In genomic region chr18:9869713-9870430, GRCh38 we compare ENCODE assay signal across 9 cellular contexts. TPM values are rescaled to one million over a fixed set of nuclear protein-coding genes. Genes with fewer than 3 reads are reported as not detected.
A peak's percentile ranks its signal among the peaks of the same experiment; 100 is the strongest.
DNase-seq lines count a peak whose midpoint lies in the region; ATAC-seq lines count a peak whose summit lies in the region.
"Had no signal": no experiment of that assay in that cellular context is flagged by ENCODE, and none has a peak within 500 bp of the region (broad histone marks: within the 10 kb centered on the region; RNA-seq: fewer than 3 reads in every experiment).

No MANE protein-coding gene starts in this region.

- no peak overlapping the region for H3K27ac Mint-ChIP-seq in activated CD8-positive, alpha-beta memory T cell treated with anti-CD3 and anti-CD28 coated beads, Interleukin-2, amount 10 ng/mL, durations not matched to agents 7 days and 5 days

- CTCF ChIA-PET in activated CD8-positive, alpha-beta memory T cell treated with anti-CD3 and anti-CD28 coated beads, Interleukin-2, amount 10 ng/mL, durations not matched to agents 7 days and 5 days (lab: Charles Lee) = interaction anchor here (1.0 to 1.1 kb wide), 2 partner anchors 9 to 10 kb away, joined by 3 to 4 read pairs; no protein-coding TSS in a partner anchor

- no peak for DNase-seq in activated CD8-positive, alpha-beta memory T cell treated with anti-CD3 and anti-CD28 coated beads, Interleukin-2, amount 10 ng/mL, durations not matched to agents 7 days and 5 days
- DNase-seq in activated CD8-positive, alpha-beta memory T cell treated with anti-CD3 and anti-CD28 coated beads for 24 hours = no peak
- DNase-seq in HT1080 (ENCODE audit: low read depth) = peak; percentile 68
- DNase-seq in adipocyte (ENCODE audit: low read depth) = peak; percentile 78
- no peak for DNase-seq in stimulated activated CD4-positive, alpha-beta T cell treated with anti-CD3 and anti-CD28 coated beads, Interleukin-2, amount 100 ng/mL, for 48 hours
- no peak for DNase-seq in G401 (ENCODE audit: low spot score)
- DNase-seq in NCI-H748 (lab: John Stamatoyannopoulos, UW; ENCODE audit: unreplicated experiment) = no peak

- H3K9me3 ChIP-seq in adipocyte (ENCODE audit: control insufficient read depth, low read length) = peaks cover 11% of the 10 kb centered on the region
- peaks cover 20% of the 10 kb centered on the region for H3K9me3 ChIP-seq in mesodermal cell (ENCODE audit: control insufficient read depth, low read length)

- ATAC-seq in activated CD8-positive, alpha-beta memory T cell treated with anti-CD3 and anti-CD28 coated beads, Interleukin-2, amount 10 ng/mL, durations not matched to agents 7 days and 5 days = peak; percentile 16

- no peak overlapping the region for H3K4me3 Mint-ChIP-seq in activated CD8-positive, alpha-beta memory T cell treated with anti-CD3 and anti-CD28 coated beads, Interleukin-2, amount 10 ng/mL, durations not matched to agents 7 days and 5 days

- 25 to 44% methylated on average over 4 to 5 of the region's 9 CpGs for WGBS in mesodermal cell (ENCODE audit: insufficient coverage in 2 of 2), 2 experiments

- H3K9me3 Mint-ChIP-seq in activated CD8-positive, alpha-beta memory T cell treated with anti-CD3 and anti-CD28 coated beads, Interleukin-2, amount 10 ng/mL, durations not matched to agents 7 days and 5 days (ENCODE audit: low read depth) = peaks cover 8% of the 10 kb centered on the region

- no peak overlapping the region for H3K4me3 ChIP-seq in adipocyte (ENCODE audit: low read length)
- no peak overlapping the region for H3K4me3 ChIP-seq in mesodermal cell (ENCODE audit: extremely low read depth, insufficient read depth, low read length, poor library complexity, severe bottlenecking)

- H3K27ac ChIP-seq in mesodermal cell (ENCODE audit: low read depth, low read length, severe bottlenecking) = peak overlapping the region; percentile 91

- peaks cover 26% of the 10 kb centered on the region for H3K4me1 Mint-ChIP-seq in activated CD8-positive, alpha-beta memory T cell treated with anti-CD3 and anti-CD28 coated beads, Interleukin-2, amount 10 ng/mL, durations not matched to agents 7 days and 5 days

- H3K36me3 Mint-ChIP-seq in activated CD8-positive, alpha-beta memory T cell treated with anti-CD3 and anti-CD28 coated beads, Interleukin-2, amount 10 ng/mL, durations not matched to agents 7 days and 5 days = peaks cover 10% of the 10 kb centered on the region

- H3K27me3 ChIP-seq in adipocyte (replicated peaks; ENCODE audit: control insufficient read depth, insufficient read depth, low read length) = no peaks in the 10 kb centered on the region

- no peaks in the 10 kb centered on the region for H3K36me3 ChIP-seq in adipocyte (ENCODE audit: control insufficient read depth, insufficient read depth, low read length, severe bottlenecking)
- H3K36me3 ChIP-seq in mesodermal cell (ENCODE audit: control insufficient read depth, insufficient read depth, low read length) = no peaks in the 10 kb centered on the region

- in situ Hi-C loops in G401 (cut with HindIII; ENCODE audit: low sequenced_read_pairs) = no loop called here

- H3K9ac ChIP-seq in adipocyte (ENCODE audit: low read length) = peak overlapping the region; percentile 6

- H3K4me1 ChIP-seq in adipocyte (ENCODE audit: control insufficient read depth, insufficient read depth, low read length) (peaks cover 25% of the 10 kb centered on the region), mesodermal cell (ENCODE audit: control insufficient read depth, insufficient read depth, low read length, poor library complexity, severe bottlenecking) (peaks cover 23% of the 10 kb centered on the region)

- H3K27me3 Mint-ChIP-seq in activated CD8-positive, alpha-beta memory T cell treated with anti-CD3 and anti-CD28 coated beads, Interleukin-2, amount 10 ng/mL, durations not matched to agents 7 days and 5 days = peaks cover 8% of the 10 kb centered on the region

RNA-seq across cellular contexts. Expression of gene TXNDC2, which starts 15.9 kb away (rescaled TPM):
- total RNA-seq in activated CD8-positive, alpha-beta memory T cell treated with anti-CD3 and anti-CD28 coated beads, Interleukin-2, amount 10 ng/mL, durations not matched to agents 7 days and 5 days = not detected
- total RNA-seq in HT1080 (2014; rRNA removed; shearing (Covaris generic)) = 0.11 TPM in 1 of 2 replicates, not detected in the other
- 0.24 and 0.25 TPM in 2 replicates for polyA plus RNA-seq in HT1080 (2015; cell fraction: cytosol; rRNA removed)
- 0.05 and 0.24 TPM in 2 replicates for polyA plus RNA-seq in HT1080 (2015; cell fraction: nucleus; rRNA removed)
- 0.18 TPM for polyA plus RNA-seq in mesodermal cell (2013, experiment 1 of 2)
- 0.40 TPM for polyA plus RNA-seq in mesodermal cell (2013, experiment 2 of 2)
- 0.06 TPM in 1 of 2 replicates, not detected in the other for total RNA-seq in G401 (2014; rRNA removed; shearing (Covaris generic))
- total RNA-seq: activated CD8-positive, alpha-beta memory T cell treated with anti-CD3 and anti-CD28 coated beads for 36 hours had no signal

RNA-seq across cellular contexts. Expression of gene VAPA, which starts 43.9 kb away (rescaled TPM):
- 100 to 1,000 TPM; 107 to 134 TPM for total RNA-seq in activated CD8-positive, alpha-beta memory T cell treated with anti-CD3 and anti-CD28 coated beads, Interleukin-2, amount 10 ng/mL, durations not matched to agents 7 days and 5 days
- 284 and 347 TPM in 2 replicates for total RNA-seq in HT1080 (2014; rRNA removed; shearing (Covaris generic))
- polyA plus RNA-seq in HT1080 (2015; cell fraction: cytosol; rRNA removed) = 291 and 338 TPM in 2 replicates
- 192 and 198 TPM in 2 replicates for polyA plus RNA-seq in HT1080 (2015; cell fraction: nucleus; rRNA removed)
- 234 TPM for polyA plus RNA-seq in mesodermal cell (2013, experiment 1 of 2)
- 248 TPM for polyA plus RNA-seq in mesodermal cell (2013, experiment 2 of 2)
- total RNA-seq in G401 (2014; rRNA removed; shearing (Covaris generic)) = 141 and 231 TPM in 2 replicates

Comparison
In these comparisons a context has a peak if more than half of its experiments do, and no peak if none do; other contexts are left out.
1. DNase-seq: peak in HT1080 (single experiment) and adipocyte (single experiment); none in activated CD8-positive, alpha-beta memory T cell treated with anti-CD3 and anti-CD28 coated beads, Interleukin-2, amount 10 ng/mL, durations not matched to agents 7 days and 5 days (single experiment), activated CD8-positive, alpha-beta memory T cell treated with anti-CD3 and anti-CD28 coated beads for 24 hours (single experiment), stimulated activated CD4-positive, alpha-beta T cell treated with anti-CD3 and anti-CD28 coated beads, Interleukin-2, amount 100 ng/mL, for 48 hours (0 of 2), G401 (single experiment) and NCI-H748 (single experiment).